Comparison of ENCODE assay signal across 8 cellular contexts in genomic region chr5:52801329-52801728, GRCh38. TPM values are rescaled to one million over a fixed set of nuclear protein-coding genes. Genes with fewer than 3 reads are reported as not detected.
A peak's percentile ranks its signal among the peaks of the same experiment; 100 is the strongest.
DNase-seq lines count a peak whose midpoint lies in the region; ATAC-seq and TF ChIP-seq lines count a peak whose summit lies in the region.

No MANE protein-coding gene starts in this region.

- H3K27ac Mint-ChIP-seq in activated naive CD8-positive, alpha-beta T cell treated with anti-CD3 and anti-CD28 coated beads, Interleukin-2, amount 50 U/mL, for 24 hours: peak overlapping the region; percentile 98

- H3K36me3 Mint-ChIP-seq in activated naive CD8-positive, alpha-beta T cell treated with anti-CD3 and anti-CD28 coated beads, Interleukin-2, amount 50 U/mL, for 24 hours (ENCODE audit: low read depth): peaks cover 51% of the 10 kb centered on the region

- H3K27me3 Mint-ChIP-seq in activated naive CD8-positive, alpha-beta T cell treated with anti-CD3 and anti-CD28 coated beads, Interleukin-2, amount 50 U/mL, for 24 hours: peaks cover 2% of the 10 kb centered on the region

- H3K4me3 ChIP-seq in BJ (ENCODE audit: low read depth, low read length) (peak overlapping the region; percentile 62), HUES6 (ENCODE audit: low read depth, low read length) (peak overlapping the region; percentile 92), stomach smooth muscle (ENCODE audit: low read length in 2 of 2) (peak overlapping the region; percentile 83 to 96)

- no peak for TF ChIP-seq CTCF in BJ (IDR thresholded peaks at IDR 0.05; ENCODE audit: insufficient read depth, low read depth, low read length)

- H3K4me1 ChIP-seq in HUES6 (ENCODE audit: control insufficient read depth, insufficient read depth, low read length) (peaks cover 38% of the 10 kb centered on the region), stomach smooth muscle (ENCODE audit: control insufficient read depth, insufficient read depth, low read length) (peaks cover 37% of the 10 kb centered on the region)

- H3K9me3 ChIP-seq in HUES6 (ENCODE audit: control insufficient read depth, insufficient read depth, low read depth, low read length): no peaks in the 10 kb centered on the region
- no peaks in the 10 kb centered on the region for H3K9me3 ChIP-seq in stomach smooth muscle (ENCODE audit: control insufficient read depth in 2 of 2, low read length in 2 of 2)

- peak overlapping the region; percentile 94 for H3K4me3 Mint-ChIP-seq in activated naive CD8-positive, alpha-beta T cell treated with anti-CD3 and anti-CD28 coated beads, Interleukin-2, amount 50 U/mL, for 24 hours

- no peaks in the 10 kb centered on the region for H3K9me3 Mint-ChIP-seq in activated naive CD8-positive, alpha-beta T cell treated with anti-CD3 and anti-CD28 coated beads, Interleukin-2, amount 50 U/mL, for 24 hours

- peak overlapping the region; percentile 91 for H3K9ac ChIP-seq in HUES6 (ENCODE audit: low read length)
- H3K9ac ChIP-seq in stomach smooth muscle (ENCODE audit: low read length in 2 of 2): peak overlapping the region; percentile 66 to 92

- H3K36me3 ChIP-seq in BJ (ENCODE audit: control insufficient read depth, insufficient read depth, low read length): peaks cover 2% of the 10 kb centered on the region
- H3K36me3 ChIP-seq in HUES6 (ENCODE audit: control insufficient read depth, insufficient read depth, low read length): peaks cover 11% of the 10 kb centered on the region
- H3K36me3 ChIP-seq in stomach smooth muscle (ENCODE audit: control insufficient read depth in 2 of 2, insufficient read depth in 2 of 2, low read length in 2 of 2): peaks cover 6 to 11% of the 10 kb centered on the region in 2 donors

- H3K27ac ChIP-seq in HUES6 (ENCODE audit: low read depth, low read length) (peak overlapping the region; percentile 87), stomach smooth muscle (ENCODE audit: low read length) (peak overlapping the region; percentile 84)

- H3K27me3 ChIP-seq in BJ (ENCODE audit: control insufficient read depth, insufficient read depth, low read length) (no peaks in the 10 kb centered on the region), HUES6 (ENCODE audit: control insufficient read depth, insufficient read depth, low read length) (no peaks in the 10 kb centered on the region), stomach smooth muscle (ENCODE audit: control insufficient read depth in 1 of 2, insufficient read depth in 2 of 2, low read length in 2 of 2) (no peaks in the 10 kb centered on the region)

- CTCF ChIA-PET in BJ (lab: Yijun Ruan, JAX): interaction anchor here (1.1 to 2.6 kb wide), 3 partner anchors 110 to 114 kb away, joined by 3 to 7 read pairs (median 4); no protein-coding TSS in a partner anchor

- no peak for ATAC-seq in activated naive CD8-positive, alpha-beta T cell treated with anti-CD3 and anti-CD28 coated beads, Interleukin-2, amount 50 U/mL, for 24 hours
- ATAC-seq in HG02981 (IDR thresholded peaks at IDR 0.05; ENCODE audit: unreplicated experiment): no peak
- ATAC-seq in HG03025 (IDR thresholded peaks at IDR 0.05; ENCODE audit: low FRiP score, unreplicated experiment): no peak

- POLR2A ChIA-PET in BJ (lab: Charles Lee): no interaction called here

- peaks cover 75% of the 10 kb centered on the region for H3K4me1 Mint-ChIP-seq in activated naive CD8-positive, alpha-beta T cell treated with anti-CD3 and anti-CD28 coated beads, Interleukin-2, amount 50 U/mL, for 24 hours

- no peak for DNase-seq in BJ (ENCODE audit: low read depth)
- no peak for DNase-seq in activated naive CD8-positive, alpha-beta T cell treated with anti-CD3 and anti-CD28 coated beads, Interleukin-2, amount 50 U/mL, for 24 hours
- DNase-seq in iris pigment epithelial cell (ENCODE audit: low read depth): peak; percentile 55
- DNase-seq in effector CD4-positive, alpha-beta T cell: no peak

RNA-seq across cellular contexts. Expression of gene ITGA1, which starts 13.6 kb away (rescaled TPM):
- polyA plus RNA-seq in BJ (2011; rRNA removed): 35.2 and 53.0 TPM in 2 replicates
- 46.4 and 47.1 TPM in 2 replicates for polyA minus RNA-seq in BJ (2011; rRNA and poly(A)+ RNA removed)

RNA-seq across cellular contexts. Expression of gene PELO, which starts 13.6 kb away (rescaled TPM):
- 26.7 and 29.6 TPM in 2 replicates for polyA plus RNA-seq in BJ (2011; rRNA removed)
- 25.5 and 36.0 TPM in 2 replicates for polyA minus RNA-seq in BJ (2011; rRNA and poly(A)+ RNA removed)
